25 cellular contexts compared by ENCODE assay signal in genomic region chr1:242030071-242030470, GRCh38. TPM values are rescaled to one million over a fixed set of nuclear protein-coding genes. Genes with fewer than 3 reads are reported as not detected.
"Had no signal": no experiment of that assay in that cellular context is flagged by ENCODE, and none has a peak within 500 bp of the region (broad histone marks: within the 10 kb centered on the region; RNA-seq: fewer than 3 reads in every experiment).

No MANE protein-coding gene starts in this region.

- H3K27ac ChIP-seq: cardiac muscle cell, hepatocyte, neural progenitor cell, thoracic aorta, vagina had no signal

- H3K36me3 ChIP-seq: cardiac muscle cell, neural progenitor cell, thoracic aorta, vagina had no signal

- ATAC-seq: activated CD4-positive, alpha-beta T cell treated with anti-CD3 and anti-CD28 coated beads for 36 hours; activated T-cell treated with anti-CD3 and anti-CD28 coated beads, Interleukin-2, amount 50 U/mL, for 4 hours; esophagus mucosa; left colon; naive thymus-derived CD4-positive, alpha-beta T cell had no signal

- DNase-seq: activated B cell treated with CpG ODN at 0.5 μM for 24 hours; activated CD4-positive, alpha-beta T cell treated with anti-CD3 and anti-CD28 coated beads for 36 hours; activated CD4-positive, alpha-beta T cell treated with anti-CD3 and anti-CD28 coated beads, Interleukin-2, amount 50 U/mL, for 4 hours; activated CD8-positive, alpha-beta memory T cell treated with anti-CD3 and anti-CD28 coated beads for 24 hours; activated CD8-positive, alpha-beta memory T cell treated with anti-CD3 and anti-CD28 coated beads, Interleukin-2, amount 50 U/mL, for 4 hours; activated effector memory CD4-positive, alpha-beta T cell treated with anti-CD3 and anti-CD28 coated beads, Interleukin-2, amount 50 U/mL, for 16 hours; activated naive CD4-positive, alpha-beta T cell treated with anti-CD3 and anti-CD28 coated beads, Interleukin-2, amount 10 ng/mL, durations not matched to agents 7 days and 5 days; activated T-cell treated with anti-CD3 and anti-CD28 coated beads, Interleukin-2, amount 50 U/mL, for 4 hours; cortex of kidney; glutamatergic neuron; left colon; mesenchymal stem cell; naive thymus-derived CD4-positive, alpha-beta T cell; retina; stimulated activated CD4-positive, alpha-beta T cell treated with anti-CD3 and anti-CD28 coated beads, Interleukin-2, amount 100 ng/mL, for 48 hours; stimulated activated CD8-positive, alpha-beta memory T cell treated with anti-CD3 and anti-CD28 coated beads, Interleukin-4, amount 100 ng/mL, for 48 hours; stimulated activated naive CD4-positive, alpha-beta T cell; T-helper 1 cell; T-helper 9 cell had no signal

- H3K4me3 ChIP-seq: cardiac muscle cell, hepatocyte, neural progenitor cell, thoracic aorta, vagina had no signal

- H3K9me3 ChIP-seq: thoracic aorta, vagina had no signal

- H3K4me1 ChIP-seq: vagina had no signal

- H3K27me3 ChIP-seq: cardiac muscle cell, hepatocyte, neural progenitor cell, vagina had no signal

RNA-seq across cellular contexts. Expression of gene MAP1LC3C, which starts 31.2 kb away (rescaled TPM):
- total RNA-seq: activated B cell treated with CpG ODN at 0.5 μM for 24 hours; activated CD4-positive, alpha-beta T cell treated with anti-CD3 and anti-CD28 coated beads for 36 hours; activated T-cell treated with anti-CD3 and anti-CD28 coated beads, Interleukin-2, amount 50 U/mL, for 4 hours; esophagus mucosa; naive thymus-derived CD4-positive, alpha-beta T cell had no signal
- polyA plus RNA-seq: cardiac muscle cell; naive thymus-derived CD4-positive, alpha-beta T cell had no signal
